Comparison of ENCODE assay signal across 6 cellular contexts in genomic region chr17:15558403-15559105, GRCh38. TPM values are rescaled to one million over a fixed set of nuclear protein-coding genes. Genes with fewer than 3 reads are reported as not detected.
DNase-seq lines count a peak whose midpoint lies in the region; FAIRE-seq and TF ChIP-seq lines count a peak whose summit lies in the region.
"Not testable (repeated sequence)": the region's sequence is repeated elsewhere in the genome, so short reads cannot be mapped to it uniquely, and the experiment has no call there.

No MANE protein-coding gene starts in this region.

- not testable (repeated sequence) for BruUV-seq in MCF 10A (replicated peaks; lab: Mats Ljungman, UMichigan); endothelial cell of umbilical vein (replicated peaks; lab: Mats Ljungman, UMichigan)

- not testable (repeated sequence) for H3K9me3 Mint-ChIP-seq in H9; MCF 10A (ENCODE audit: unreplicated experiment)
- H3K9me3 Mint-ChIP-seq in nephron progenitor cell: peaks cover 23% of the 10 kb centered on the region

- not testable (repeated sequence) for H4K91ac ChIP-seq in H9 (ENCODE audit: insufficient read length, low read depth, low read length)

- H3K4me1 Mint-ChIP-seq in H9 (peaks cover 16 to 27% of the 10 kb centered on the region in 2 experiments), nephron progenitor cell (peaks cover 18% of the 10 kb centered on the region)
- H3K4me1 Mint-ChIP-seq in MCF 10A (ENCODE audit: insufficient read depth, unreplicated experiment): not testable (repeated sequence)

- CTCF ChIA-PET in MCF 10A (lab: Yijun Ruan, JAX): interaction anchor here (0.7 kb wide), 1 partner anchor 218 kb away, joined by 3 read pairs; no protein-coding TSS in a partner anchor
- CTCF ChIA-PET in endothelial cell of umbilical vein (lab: Charles Lee): not testable (repeated sequence)

- H3K79me2 ChIP-seq in H9 (ENCODE audit: insufficient read depth, low read length); endothelial cell of umbilical vein (ENCODE audit: control insufficient read depth, insufficient read depth, low read length): not testable (repeated sequence)

- intact Hi-C loops in MCF 10A (cut with micrococcal nuclease); endothelial cell of umbilical vein (cut with micrococcal nuclease): not testable (repeated sequence)

- not testable (repeated sequence) for H3K4me1 ChIP-seq in H9 (ENCODE audit: insufficient read depth, low read length); ectodermal cell (ENCODE audit: control insufficient read depth, insufficient read depth, low read length); endothelial cell of umbilical vein (ENCODE audit: control insufficient read depth, extremely low read depth, insufficient read depth, low read length)

- not testable (repeated sequence) for H3K4me3 ChIP-seq in ectodermal cell (ENCODE audit: insufficient read depth, low read depth, low read length); endothelial cell of umbilical vein (replicated peaks in 1 of 3; ENCODE audit: insufficient read depth in 1 of 3, low read depth in 1 of 3, low read length in 3 of 3)

- H3K4ac ChIP-seq in H9 (ENCODE audit: low read depth, low read length): not testable (repeated sequence)

- not testable (repeated sequence) for H3K56ac ChIP-seq in H9 (ENCODE audit: insufficient read length, low read depth, low read length)

- H3T11ph ChIP-seq in H9 (ENCODE audit: low read length): not testable (repeated sequence)

- not testable (repeated sequence) for FAIRE-seq in endothelial cell of umbilical vein (lab: Jason Lieb, UNC)

- not testable (repeated sequence) for H3K9me1 ChIP-seq in endothelial cell of umbilical vein (replicated peaks; ENCODE audit: control insufficient read depth, extremely low read depth, insufficient read depth, low read length)

- H4K8ac ChIP-seq in H9 (replicated peaks; ENCODE audit: insufficient read length, low read depth, low read length): not testable (repeated sequence)

- WGBS in H9 (ENCODE audit: extremely low coverage, insufficient read length, low lambda C conversion rate): no CpG with 5 or more reads among the region's 5 CpGs
- WGBS in ectodermal cell, 2 experiments: 92 to 100% methylated on average over 3 to 4 of the region's 5 CpGs

- not testable (repeated sequence) for H2BK12ac ChIP-seq in H9 (ENCODE audit: insufficient read length, low read depth, low read length)

- H3K14ac ChIP-seq in H9 (ENCODE audit: insufficient read depth, low read length): not testable (repeated sequence)

- dilution Hi-C loops in endothelial cell of umbilical vein (cut with MboI; ENCODE audit: extremely low pct_ligation_motif_present, low sequenced_read_pairs): not testable (repeated sequence)

- H3K27me3 Mint-ChIP-seq in H9 (ENCODE audit: low read depth); MCF 10A (ENCODE audit: insufficient read depth, unreplicated experiment); nephron progenitor cell (ENCODE audit: low read depth, poor library complexity): not testable (repeated sequence)

- H3K9ac ChIP-seq in H9 (ENCODE audit: extremely low read depth, insufficient read length, low read length); endothelial cell of umbilical vein (replicated peaks; ENCODE audit: extremely low read depth, insufficient read depth, low read length): not testable (repeated sequence)

- H4K20me1 ChIP-seq in H9 (ENCODE audit: control insufficient read depth, insufficient read depth, insufficient read length); endothelial cell of umbilical vein (replicated peaks; ENCODE audit: control insufficient read depth, extremely low read depth, insufficient read depth, low read length): not testable (repeated sequence)

- not testable (repeated sequence) for H2AFZ ChIP-seq in H9 (ENCODE audit: low read length); endothelial cell of umbilical vein (ENCODE audit: low read depth, low read length)

- H2AK5ac ChIP-seq in H9 (ENCODE audit: insufficient read length, low read length): not testable (repeated sequence)

- not testable (repeated sequence) for H2BK120ac ChIP-seq in H9 (ENCODE audit: low read depth, low read length, poor library complexity, severe bottlenecking)

- not testable (repeated sequence) for H3K9me3 ChIP-seq in H9 (ENCODE audit: control insufficient read depth, low read depth, low read length); ectodermal cell (ENCODE audit: control insufficient read depth, low read length); endothelial cell of umbilical vein (replicated peaks; ENCODE audit: control insufficient read depth, insufficient read depth, low read length)

- H3K4me2 ChIP-seq in H9 (ENCODE audit: insufficient read depth, insufficient read length, low read length); endothelial cell of umbilical vein (ENCODE audit: insufficient read depth, low read length): not testable (repeated sequence)

- H3K27ac ChIP-seq in H9 (ENCODE audit: insufficient read length, low read depth, low read length); endothelial cell of umbilical vein (ENCODE audit: insufficient read depth, low read depth, low read length): not testable (repeated sequence)
- H3K27ac ChIP-seq in ectodermal cell (ENCODE audit: insufficient read depth, low read depth, low read length, poor library complexity, severe bottlenecking): peak overlapping the region; percentile 36

- peak overlapping the region in 1 of 2 experiments; percentile 48; a peak in 1 of 5 replicates for H3K4me3 Mint-ChIP-seq in H9
- H3K4me3 Mint-ChIP-seq in MCF 10A (ENCODE audit: unreplicated experiment); nephron progenitor cell: not testable (repeated sequence)

- peaks cover 5 to 29% (median 15%) of the 10 kb centered on the region in 3 experiments; a peak in 6 of 7 replicates for H3K36me3 Mint-ChIP-seq in H9 (ENCODE audit: insufficient read depth in 1 of 3, low read depth in 3 of 3)
- not testable (repeated sequence) for H3K36me3 Mint-ChIP-seq in MCF 10A (ENCODE audit: insufficient read depth, unreplicated experiment)
- peaks cover 57% of the 10 kb centered on the region for H3K36me3 Mint-ChIP-seq in nephron progenitor cell (ENCODE audit: low read depth)

- not testable (repeated sequence) for H4K5ac ChIP-seq in H9 (ENCODE audit: insufficient read length, low read depth, low read length)

- TF ChIP-seq CTCF in H9 (conservative IDR thresholded peaks at IDR 0.05); MCF 10A (IDR thresholded peaks at IDR 0.05; ENCODE audit: unreplicated experiment); endothelial cell of umbilical vein (IDR thresholded peaks at IDR 0.05; ENCODE audit: extremely low read depth in 1 of 2, insufficient read depth in 1 of 2, low read depth in 1 of 2, low read length in 2 of 2); nephron progenitor cell (IDR thresholded peaks at IDR 0.05): not testable (repeated sequence)

- H2BK5ac ChIP-seq in H9 (ENCODE audit: insufficient read length, low read length): not testable (repeated sequence)

- H3K27ac Mint-ChIP-seq in H9 (peak overlapping the region in 2 of 3 experiments; percentile 6 to 70; a peak in 3 of 7 replicates), MCF 10A (ENCODE audit: low read depth, unreplicated experiment) (peak overlapping the region; percentile 39), nephron progenitor cell (peak overlapping the region; percentile 9)

- not testable (repeated sequence) for H3K23me2 ChIP-seq in H9 (ENCODE audit: insufficient read length, low read depth, low read length, poor library complexity, severe bottlenecking)

- H3K18ac ChIP-seq in H9 (ENCODE audit: insufficient read length, low read depth, low read length): not testable (repeated sequence)

- H2BK20ac ChIP-seq in H9 (ENCODE audit: low read depth, low read length, poor library complexity, severe bottlenecking): not testable (repeated sequence)

- TF ChIP-seq POLR2A in endothelial cell of umbilical vein (IDR thresholded peaks at IDR 0.05; ENCODE audit: low read depth, low read length): not testable (repeated sequence)

- not testable (repeated sequence) for DNase-seq in H9; MCF 10A (ENCODE audit: unreplicated experiment); nephron progenitor cell
- DNase-seq in endothelial cell of umbilical vein (ENCODE audit: low read depth, low spot score): peak; percentile 63
- DNase-seq in lung microvascular endothelial cell (ENCODE audit: low read depth in 2 of 2): peak; percentile 48 to 83

- H3K79me1 ChIP-seq in H9 (ENCODE audit: insufficient read depth, low read depth, low read length, poor library complexity, severe bottlenecking): not testable (repeated sequence)

- H3K23ac ChIP-seq in H9 (ENCODE audit: insufficient read length, low read depth, low read length): not testable (repeated sequence)

- H2BK15ac ChIP-seq in H9 (ENCODE audit: low read depth, low read length): not testable (repeated sequence)

- POLR2A ChIA-PET in MCF 10A (lab: Yijun Ruan, JAX): not testable (repeated sequence)
- POLR2A ChIA-PET in endothelial cell of umbilical vein (lab: Charles Lee): interaction anchor here (0.6 kb wide), 1 partner anchor 129 kb away, joined by 6 read pairs; no protein-coding TSS in a partner anchor

- not testable (repeated sequence) for H3K27me3 ChIP-seq in H9 (ENCODE audit: insufficient read depth, low read length); ectodermal cell (ENCODE audit: control insufficient read depth, insufficient read depth, low read length, poor library complexity, severe bottlenecking); endothelial cell of umbilical vein (ENCODE audit: control insufficient read depth in 2 of 2, insufficient read depth in 2 of 2, low read length in 2 of 2)

- H3K36me3 ChIP-seq in ectodermal cell (ENCODE audit: control insufficient read depth, insufficient read depth, low read length); endothelial cell of umbilical vein (ENCODE audit: control insufficient read depth in 2 of 2, extremely low read depth in 1 of 2, insufficient read depth in 2 of 2, low read length in 2 of 2): not testable (repeated sequence)

RNA-seq across cellular contexts. Expression of gene TVP23C, which starts 4.7 kb away (rescaled TPM):
- total RNA-seq in H9 (2021): 11.5 and 16.9 TPM in 2 replicates
- 26.7 and 39.8 TPM in 2 replicates for total RNA-seq in MCF 10A (2022)
- polyA plus RNA-seq in ectodermal cell (2013, experiment 1 of 4): 15.7 TPM
- 21.3 TPM for polyA plus RNA-seq in ectodermal cell (2013, experiment 2 of 4)
- polyA plus RNA-seq in ectodermal cell (2013, experiment 3 of 4): 11.1 TPM
- 10.0 TPM for polyA plus RNA-seq in ectodermal cell (2013, experiment 4 of 4)
- 28.7 and 36.3 TPM in 2 replicates for total RNA-seq in endothelial cell of umbilical vein
- 5.2 and 6.4 TPM in 2 replicates for polyA plus RNA-seq in endothelial cell of umbilical vein
- polyA plus RNA-seq in endothelial cell of umbilical vein (2011; cell fraction: cytosol; rRNA removed): 3.5 and 3.9 TPM in 2 replicates
- 28.5 and 36.0 TPM in 2 replicates for polyA plus RNA-seq in endothelial cell of umbilical vein (2011; cell fraction: nucleus; rRNA removed)
- 5.4 and 11.6 TPM in 2 replicates for polyA plus RNA-seq in endothelial cell of umbilical vein (2012)
- 47.5 and 64.3 TPM in 2 replicates for polyA minus RNA-seq in endothelial cell of umbilical vein
- 14.1 TPM for polyA minus RNA-seq in endothelial cell of umbilical vein (2011; cell fraction: cytosol; rRNA and poly(A)+ RNA removed)
- 101 and 113 TPM in 2 replicates for polyA minus RNA-seq in endothelial cell of umbilical vein (2011; cell fraction: nucleus; rRNA and poly(A)+ RNA removed)
- total RNA-seq in lung microvascular endothelial cell: 13.3 and 19.4 TPM in 2 replicates
